In the genomic region with DNA sequence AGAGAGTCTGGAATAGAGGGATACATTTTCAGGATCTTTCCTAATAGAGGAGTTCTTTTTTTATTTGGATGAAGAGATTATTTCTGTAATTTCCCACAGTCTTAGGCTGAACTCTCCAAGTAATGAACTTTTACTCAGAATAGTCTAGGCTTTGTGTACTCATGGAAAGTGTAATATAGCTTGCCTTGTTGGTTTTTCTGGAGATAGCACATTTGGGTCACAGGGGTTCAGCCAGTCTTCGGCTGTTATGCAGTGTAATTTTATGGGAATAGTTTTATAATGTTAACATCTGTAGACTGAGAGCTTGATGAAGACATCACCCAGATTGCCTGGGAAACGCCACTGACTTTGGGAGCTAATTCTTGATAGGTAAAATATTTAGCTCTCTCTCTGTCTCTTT, we compare ENCODE assay signal across 18 cellular contexts.
DNase-seq lines count a peak whose midpoint lies in the region; ATAC-seq and TF ChIP-seq lines count a peak whose summit lies in the region.
"Had no signal": no experiment of that assay in that cellular context is flagged by ENCODE, and none has a peak within 500 bp of the region (broad histone marks: within the 10 kb centered on the region; RNA-seq: fewer than 3 reads in every experiment).

No MANE protein-coding gene starts in this region.

- no peak overlapping the region for H3K9ac ChIP-seq in colonic mucosa (ENCODE audit: low read depth in 2 of 2, low read length in 2 of 2)

- peaks cover 2% of the 10 kb centered on the region for H3K36me3 Mint-ChIP-seq in memory B cell

- H3K9me3 ChIP-seq in colonic mucosa (no peaks in the 10 kb centered on the region), tibial artery (no peaks in the 10 kb centered on the region), tibial nerve (no peaks in the 10 kb centered on the region)
- H3K9me3 ChIP-seq: breast epithelium, ovary had no signal

- no peak for TF ChIP-seq POLR2A in tibial nerve (IDR thresholded peaks at IDR 0.05)

- no peaks in the 10 kb centered on the region for H3K27me3 ChIP-seq in colonic mucosa
- no peaks in the 10 kb centered on the region for H3K27me3 ChIP-seq in tibial artery
- no peaks in the 10 kb centered on the region for H3K27me3 ChIP-seq in tibial nerve
- H3K27me3 ChIP-seq in H7 (ENCODE audit: control insufficient read depth, insufficient read depth, low read length) = no peaks in the 10 kb centered on the region
- H3K27me3 ChIP-seq: breast epithelium, ovary had no signal

- H3K4me1 ChIP-seq in colonic mucosa = peaks cover 9% of the 10 kb centered on the region
- peaks cover 0 to 41% (median 27%) of the 10 kb centered on the region in 4 donors for H3K4me1 ChIP-seq in tibial artery
- peaks cover 0 to 41% (median 17%) of the 10 kb centered on the region in 4 donors for H3K4me1 ChIP-seq in tibial nerve
- H3K4me1 ChIP-seq: breast epithelium had no signal

- no peak overlapping the region for H3K4me3 ChIP-seq in colonic mucosa
- H3K4me3 ChIP-seq in tibial artery = no peak overlapping the region
- H3K4me3 ChIP-seq in tibial nerve = no peak overlapping the region
- H3K4me3 ChIP-seq in H7 (ENCODE audit: insufficient read depth, low read depth, low read length) = no peak overlapping the region
- H3K4me3 ChIP-seq: breast epithelium, ovary had no signal

- DNase-seq in SIG-M5 treated with dmso at 0.1 percent for 504 hours (lab: John Stamatoyannopoulos, UW; ENCODE audit: unreplicated experiment) = peak; percentile 15
- DNase-seq in SIG-M5 (lab: John Stamatoyannopoulos, UW) = no peak
- DNase-seq in colonic mucosa = no peak
- DNase-seq in memory B cell (ENCODE audit: low spot score in 2 of 2) = no peak
- no peak for DNase-seq in tibial artery
- DNase-seq in tibial nerve (ENCODE audit: low spot score in 2 of 2) = no peak
- DNase-seq in H7 = no peak
- DNase-seq in activated CD8-positive, alpha-beta memory T cell treated with anti-CD3 and anti-CD28 coated beads, Interleukin-2, amount 50 U/mL, for 48 hours = no peak
- DNase-seq: activated naive CD8-positive, alpha-beta T cell treated with anti-CD3 and anti-CD28 coated beads, Interleukin-2, amount 50 U/mL, for 24 hours; C1 segment of cervical spinal cord; DMS153; NCI-H1092; NCI-H69; ovary; stimulated activated CD4-positive, alpha-beta T cell treated with anti-CD3 and anti-CD28 coated beads, Interleukin-4, amount 100 ng/mL, for 24 hours had no signal

- H3K27me3 Mint-ChIP-seq in memory B cell = no peaks in the 10 kb centered on the region
- H3K27me3 Mint-ChIP-seq: activated naive CD8-positive, alpha-beta T cell treated with anti-CD3 and anti-CD28 coated beads, Interleukin-2, amount 50 U/mL, for 24 hours had no signal

- H3K9me3 Mint-ChIP-seq in memory B cell = no peaks in the 10 kb centered on the region
- H3K9me3 Mint-ChIP-seq: activated naive CD8-positive, alpha-beta T cell treated with anti-CD3 and anti-CD28 coated beads, Interleukin-2, amount 50 U/mL, for 24 hours; activated T-helper 1 cell treated with anti-CD3 and anti-CD28 coated beads, Interleukin-12 subunit alpha, Interleukin-12 subunit beta, Interleukin-2, Interleukin-4 antibody, amounts not matched to agents 30 ng/mL and 10 ng/mL and 1 ng/mL, durations not matched to agents 14 hours and 24 hours and 36 hours had no signal

- no peak overlapping the region for H3K4me3 Mint-ChIP-seq in memory B cell
- H3K4me3 Mint-ChIP-seq: activated naive CD8-positive, alpha-beta T cell treated with anti-CD3 and anti-CD28 coated beads, Interleukin-2, amount 50 U/mL, for 24 hours; activated T-helper 1 cell treated with anti-CD3 and anti-CD28 coated beads, Interleukin-12 subunit alpha, Interleukin-12 subunit beta, Interleukin-2, Interleukin-4 antibody, amounts not matched to agents 30 ng/mL and 10 ng/mL and 1 ng/mL, durations not matched to agents 14 hours and 24 hours and 36 hours had no signal

- peak overlapping the region; percentile 95 for H3K27ac Mint-ChIP-seq in memory B cell
- H3K27ac Mint-ChIP-seq: activated T-helper 1 cell treated with anti-CD3 and anti-CD28 coated beads, Interleukin-12 subunit alpha, Interleukin-12 subunit beta, Interleukin-2, Interleukin-4 antibody, amounts not matched to agents 30 ng/mL and 10 ng/mL and 1 ng/mL, durations not matched to agents 14 hours and 24 hours and 36 hours had no signal

- H3K36me3 ChIP-seq in colonic mucosa (no peaks in the 10 kb centered on the region), tibial artery (no peaks in the 10 kb centered on the region), tibial nerve (no peaks in the 10 kb centered on the region), H7 (replicated peaks; ENCODE audit: control insufficient read depth, insufficient read depth, low read length) (no peaks in the 10 kb centered on the region)
- H3K36me3 ChIP-seq: breast epithelium, ovary had no signal

- no peak for TF ChIP-seq EP300 in tibial nerve (IDR thresholded peaks at IDR 0.05)

- peak overlapping the region; percentile 43 for H3K27ac ChIP-seq in colonic mucosa
- H3K27ac ChIP-seq in tibial artery = peak overlapping the region; percentile 16 to 58
- H3K27ac ChIP-seq in tibial nerve = peak overlapping the region in 2 of 4 donors; percentile 53 to 57
- H3K27ac ChIP-seq: 22Rv1 had no signal

- ATAC-seq in memory B cell (ENCODE audit: low read depth) = no peak
- ATAC-seq: activated naive CD8-positive, alpha-beta T cell treated with anti-CD3 and anti-CD28 coated beads, Interleukin-2, amount 50 U/mL, for 24 hours had no signal

- WGBS in tibial nerve, 2 donors = 36 to 45% methylated on average over 2 of the region's 2 CpGs

- intact Hi-C loops in colonic mucosa (cut with DNase I) (no loop called here), tibial artery (cut with DNase I; ENCODE audit: low total_unique reads) (no loop called here)

- peaks cover 70% of the 10 kb centered on the region for H3K4me1 Mint-ChIP-seq in memory B cell

- TF ChIP-seq CTCF in colonic mucosa (IDR thresholded peaks at IDR 0.05) (no peak), tibial artery (IDR thresholded peaks at IDR 0.05) (no peak), tibial nerve (IDR thresholded peaks at IDR 0.05) (no peak)
